16 cellular contexts compared by ENCODE assay signal in genomic region chr9:7055201-7055903, GRCh38.
DNase-seq lines count a peak whose midpoint lies in the region; ATAC-seq and TF ChIP-seq lines count a peak whose summit lies in the region.
"Had no signal": no experiment of that assay in that cellular context is flagged by ENCODE, and none has a peak within 500 bp of the region (broad histone marks: within the 10 kb centered on the region; RNA-seq: fewer than 3 reads in every experiment).

No MANE protein-coding gene starts in this region.

- no peak for TF ChIP-seq CTCF in fibroblast of the aortic adventitia (IDR thresholded peaks at IDR 0.05; ENCODE audit: insufficient read depth, low read length)

- ATAC-seq in GM18858 (IDR thresholded peaks at IDR 0.05; ENCODE audit: unreplicated experiment) (peak; percentile 43), GM21529 (IDR thresholded peaks at IDR 0.05; ENCODE audit: unreplicated experiment) (peak; percentile 54), HG03460 (IDR thresholded peaks at IDR 0.05; ENCODE audit: unreplicated experiment) (peak; percentile 44), HG03520 (IDR thresholded peaks at IDR 0.05; ENCODE audit: unreplicated experiment) (no peak), HG03354 (IDR thresholded peaks at IDR 0.05; ENCODE audit: poor library complexity, severe bottlenecking, unreplicated experiment) (no peak), HG02981 (IDR thresholded peaks at IDR 0.05; ENCODE audit: unreplicated experiment) (no peak)
- ATAC-seq: HepG2, left ventricle myocardium superior had no signal

- peak; percentile 12 for DNase-seq in fibroblast of the aortic adventitia (ENCODE audit: low read depth)
- DNase-seq: activated CD4-positive, alpha-beta T cell treated with anti-CD3 and anti-CD28 coated beads, Interleukin-2, amount 50 U/mL, for 48 hours; dorsolateral prefrontal cortex; left ventricle myocardium superior; naive B cell; NCI-H1048; NCI-H345; stimulated activated CD4-positive, alpha-beta T cell treated with anti-CD3 and anti-CD28 coated beads, Interleukin-15, amount 100 ng/mL, for 24 hours had no signal

- no peak overlapping the region for H3K4me3 ChIP-seq in fibroblast of the aortic adventitia (ENCODE audit: low read depth, low read length)
- H3K4me3 ChIP-seq: BLaER1, dorsolateral prefrontal cortex had no signal

Comparison
In these comparisons a context has a peak if more than half of its experiments do, and no peak if none do; other contexts are left out.
1. ATAC-seq: peak in GM18858 (single experiment), GM21529 (single experiment) and HG03460 (single experiment); none in HG03520 (single experiment), HG03354 (single experiment) and HG02981 (single experiment).